ENCODE assay signal across 8 cellular contexts in the genomic region with DNA sequence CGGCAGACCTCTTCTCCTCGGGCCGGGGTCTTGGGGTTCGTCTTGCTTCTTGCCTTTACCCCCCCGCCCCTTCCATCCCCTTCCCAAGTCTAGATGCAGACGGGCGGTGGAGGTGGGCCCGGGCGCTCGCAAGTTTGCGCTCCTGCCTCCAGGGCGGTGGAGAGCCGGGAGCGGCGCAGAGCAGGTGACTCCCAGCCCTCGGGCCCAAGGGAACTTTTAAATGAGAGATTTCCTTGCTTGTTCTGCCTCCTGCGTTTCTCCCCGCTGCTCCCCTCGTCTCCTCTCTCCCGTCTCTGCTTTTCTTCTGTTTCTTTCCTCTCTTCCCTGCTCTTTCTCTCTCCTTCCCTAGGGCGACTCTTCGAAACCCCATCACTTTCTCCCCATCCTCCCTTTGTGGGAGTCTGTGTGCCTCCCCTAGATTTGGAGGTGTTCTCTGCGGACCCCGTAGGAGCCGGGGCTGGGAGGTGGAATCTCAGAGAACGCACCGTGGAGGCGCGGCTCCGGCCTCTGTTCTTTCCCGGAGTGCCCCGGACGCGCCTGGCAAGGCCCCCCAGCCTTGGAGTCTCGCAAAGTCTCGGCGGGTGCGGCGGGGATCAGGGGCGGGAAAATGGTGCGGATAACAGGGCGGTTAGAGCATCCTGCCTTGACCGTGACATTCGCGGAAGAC. TPM values are rescaled to one million over a fixed set of nuclear protein-coding genes. Genes with fewer than 3 reads are reported as not detected.
DNase-seq lines count a peak whose midpoint lies in the region; ATAC-seq and TF ChIP-seq lines count a peak whose summit lies in the region.
"Had no signal": no experiment of that assay in that cellular context is flagged by ENCODE, and none has a peak within 500 bp of the region (broad histone marks: within the 10 kb centered on the region; RNA-seq: fewer than 3 reads in every experiment).

No MANE protein-coding gene starts in this region.

- DNase-seq in GM23338 (ENCODE audit: low spot score) (peak; percentile 72), NCI-H526 (lab: John Stamatoyannopoulos, UW) (peak; percentile 45 to 89), coronary artery (ENCODE audit: low spot score) (no peak), neural progenitor cell (ENCODE audit: low spot score) (peak; percentile 13), left ventricle myocardium superior (no peak)
- DNase-seq: NCI-H510A treated with DMSO at 0.1 percent for 48 hours had no signal

- peak overlapping the region; percentile 90 for H3K4me3 ChIP-seq in GM23338
- H3K4me3 ChIP-seq in coronary artery = peak overlapping the region; percentile 55
- peak overlapping the region; percentile 98 for H3K4me3 ChIP-seq in neural progenitor cell

- no peak overlapping the region for H3K9ac ChIP-seq in neural progenitor cell

- intact Hi-C loops in left ventricle myocardium superior (cut with micrococcal nuclease) = no loop called here

- H3K79me2 ChIP-seq in GM23338 (replicated peaks; ENCODE audit: insufficient read depth) = peaks cover 29% of the 10 kb centered on the region
- peaks cover 8% of the 10 kb centered on the region for H3K79me2 ChIP-seq in neural progenitor cell (ENCODE audit: low read depth)

- H3K4me1 ChIP-seq in GM23338 (ENCODE audit: insufficient read depth) = peaks cover 30% of the 10 kb centered on the region
- peaks cover 35% of the 10 kb centered on the region for H3K4me1 ChIP-seq in neural progenitor cell

- H3K4me3 Mint-ChIP-seq in GM23338 (peak overlapping the region; percentile 85), neural progenitor cell (peak overlapping the region; percentile 91)

- peak; percentile 60 for ATAC-seq in GM23338
- no peak for ATAC-seq in left ventricle myocardium superior
- ATAC-seq in GM21390 (IDR thresholded peaks at IDR 0.05; ENCODE audit: unreplicated experiment) = no peak
- ATAC-seq in GM21528 (IDR thresholded peaks at IDR 0.05; ENCODE audit: low FRiP score, unreplicated experiment) = no peak

- H3K9me2 ChIP-seq in GM23338 (ENCODE audit: insufficient read depth) = no peaks in the 10 kb centered on the region

- H2AFZ ChIP-seq in GM23338 (0 out of 2 replicates have a peak overlapping the region, but pooled peaks have one; percentile 63), neural progenitor cell (replicated peaks) (peak overlapping the region; percentile 77)

- peaks cover 27% of the 10 kb centered on the region for H3K27me3 Mint-ChIP-seq in GM23338 (ENCODE audit: insufficient read depth, low read depth, poor library complexity)
- H3K27me3 Mint-ChIP-seq in neural progenitor cell (ENCODE audit: insufficient read depth, low read depth) = peaks cover 19% of the 10 kb centered on the region

- H4K20me1 ChIP-seq in GM23338 (replicated peaks; ENCODE audit: insufficient read depth) (no peaks in the 10 kb centered on the region; the same call in 1 of the 2 replicates), neural progenitor cell (ENCODE audit: low read depth) (peaks cover 30% of the 10 kb centered on the region)

- no peak overlapping the region for H3K27ac Mint-ChIP-seq in GM23338
- no peak overlapping the region for H3K27ac Mint-ChIP-seq in neural progenitor cell

- peaks cover 5% of the 10 kb centered on the region; the same call in 1 of the 3 replicates for H3K36me3 Mint-ChIP-seq in GM23338 (ENCODE audit: low read depth)
- peaks cover 3% of the 10 kb centered on the region for H3K36me3 Mint-ChIP-seq in neural progenitor cell

- H3F3A ChIP-seq in GM23338 (replicated peaks; ENCODE audit: low read depth) = 0 out of 2 replicates have a peak, but pooled peaks cover 5% of the 10 kb centered on the region
- peaks cover 19% of the 10 kb centered on the region for H3F3A ChIP-seq in neural progenitor cell (ENCODE audit: low read depth)

- no peak overlapping the region for H3K27ac ChIP-seq in GM23338 (ENCODE audit: low read depth)
- H3K27ac ChIP-seq in coronary artery = no peak overlapping the region
- no peak overlapping the region for H3K27ac ChIP-seq in neural progenitor cell

- H3K4me1 Mint-ChIP-seq in GM23338 = peaks cover 46% of the 10 kb centered on the region
- H3K4me1 Mint-ChIP-seq in neural progenitor cell = peaks cover 31% of the 10 kb centered on the region

- H3K9me3 Mint-ChIP-seq in GM23338 (no peaks in the 10 kb centered on the region), neural progenitor cell (no peaks in the 10 kb centered on the region)

- H3K9me3 ChIP-seq in neural progenitor cell (ENCODE audit: low read depth) = no peaks in the 10 kb centered on the region

- TF ChIP-seq CTCF in GM23338 (conservative IDR thresholded peaks at IDR 0.05; ENCODE audit: low read depth in 2 of 2) = no peak
- no peak for TF ChIP-seq CTCF in coronary artery (IDR thresholded peaks at IDR 0.05)
- no peak for TF ChIP-seq CTCF in neural progenitor cell (IDR thresholded peaks at IDR 0.05)

- H3K27me3 ChIP-seq in GM23338 (ENCODE audit: insufficient read depth) (peaks cover 54% of the 10 kb centered on the region), neural progenitor cell (peaks cover 50% of the 10 kb centered on the region)

- H3K4me2 ChIP-seq in GM23338 (peak overlapping the region; percentile 100), neural progenitor cell (peak overlapping the region; percentile 100)

- H3K36me3 ChIP-seq in GM23338 (ENCODE audit: insufficient read depth) (no peaks in the 10 kb centered on the region), neural progenitor cell (no peaks in the 10 kb centered on the region)

TF ChIP-seq in GM23338, 12 proteins besides CTCF, POLR2A, EP300 and RAD21:
- TF ChIP-seq, protein P1, sequence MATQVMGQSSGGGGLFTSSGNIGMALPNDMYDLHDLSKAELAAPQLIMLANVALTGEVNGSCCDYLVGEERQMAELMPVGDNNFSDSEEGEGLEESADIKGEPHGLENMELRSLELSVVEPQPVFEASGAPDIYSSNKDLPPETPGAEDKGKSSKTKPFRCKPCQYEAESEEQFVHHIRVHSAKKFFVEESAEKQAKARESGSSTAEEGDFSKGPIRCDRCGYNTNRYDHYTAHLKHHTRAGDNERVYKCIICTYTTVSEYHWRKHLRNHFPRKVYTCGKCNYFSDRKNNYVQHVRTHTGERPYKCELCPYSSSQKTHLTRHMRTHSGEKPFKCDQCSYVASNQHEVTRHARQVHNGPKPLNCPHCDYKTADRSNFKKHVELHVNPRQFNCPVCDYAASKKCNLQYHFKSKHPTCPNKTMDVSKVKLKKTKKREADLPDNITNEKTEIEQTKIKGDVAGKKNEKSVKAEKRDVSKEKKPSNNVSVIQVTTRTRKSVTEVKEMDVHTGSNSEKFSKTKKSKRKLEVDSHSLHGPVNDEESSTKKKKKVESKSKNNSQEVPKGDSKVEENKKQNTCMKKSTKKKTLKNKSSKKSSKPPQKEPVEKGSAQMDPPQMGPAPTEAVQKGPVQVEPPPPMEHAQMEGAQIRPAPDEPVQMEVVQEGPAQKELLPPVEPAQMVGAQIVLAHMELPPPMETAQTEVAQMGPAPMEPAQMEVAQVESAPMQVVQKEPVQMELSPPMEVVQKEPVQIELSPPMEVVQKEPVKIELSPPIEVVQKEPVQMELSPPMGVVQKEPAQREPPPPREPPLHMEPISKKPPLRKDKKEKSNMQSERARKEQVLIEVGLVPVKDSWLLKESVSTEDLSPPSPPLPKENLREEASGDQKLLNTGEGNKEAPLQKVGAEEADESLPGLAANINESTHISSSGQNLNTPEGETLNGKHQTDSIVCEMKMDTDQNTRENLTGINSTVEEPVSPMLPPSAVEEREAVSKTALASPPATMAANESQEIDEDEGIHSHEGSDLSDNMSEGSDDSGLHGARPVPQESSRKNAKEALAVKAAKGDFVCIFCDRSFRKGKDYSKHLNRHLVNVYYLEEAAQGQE (IDR thresholded peaks at IDR 0.05; ENCODE audit: unreplicated experiment) = no peak
- peak; percentile 53 for TF ChIP-seq EZH2 (IDR thresholded peaks at IDR 0.05; ENCODE audit: low read depth, unreplicated experiment)

RNA-seq across cellular contexts. Expression of a gene that starts 1.1 kb away (rescaled TPM):
- total RNA-seq in GM23338 (2014; rRNA removed; shearing (Covaris generic)) = 4.4 and 4.5 TPM in 2 replicates
- 1.7 and 2.5 TPM in 2 replicates for polyA plus RNA-seq in GM23338 (2016; fragmentation: Nextera tagmentation; extraction: Ambion mirVana)
- 2.1 and 2.5 TPM in 2 replicates for total RNA-seq in neural progenitor cell (ENCODE audit: low replicate concordance)
- total RNA-seq in left ventricle myocardium superior = not detected

Comparison
In these comparisons a context has a peak if more than half of its experiments do, and no peak if none do; other contexts are left out.
1. DNase-seq: peak in GM23338 (single experiment), NCI-H526 (2 of 2) and neural progenitor cell (single experiment); none in coronary artery (single experiment) and left ventricle myocardium superior (single experiment).
2. Peak in every context shown above with its lines, with median percentiles within 50 percentile points of each other: H3K4me3 ChIP-seq.